ENCODE assay signal across 21 cellular contexts in the genomic region with DNA sequence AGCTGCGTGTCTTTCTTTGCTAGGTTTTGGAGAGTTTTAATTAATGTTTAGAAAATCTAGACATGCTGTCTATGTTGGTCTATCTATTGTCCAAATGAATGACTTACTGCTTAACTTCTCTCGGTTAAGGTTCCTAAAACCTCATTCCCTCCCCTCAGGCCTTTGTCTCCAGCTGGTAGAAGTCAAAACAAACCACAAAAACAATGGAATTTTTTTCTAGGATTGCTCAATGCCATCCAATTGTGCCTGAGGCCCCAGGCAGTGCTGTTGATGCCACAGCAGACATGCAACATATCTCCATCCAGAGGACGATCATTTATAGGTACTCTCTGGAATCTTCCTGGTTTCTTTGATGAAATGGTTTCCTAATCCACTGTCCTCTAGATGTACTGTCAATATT.
DNase-seq lines count a peak whose midpoint lies in the region; ATAC-seq, FAIRE-seq and TF ChIP-seq lines count a peak whose summit lies in the region.
"Had no signal": no experiment of that assay in that cellular context is flagged by ENCODE, and none has a peak within 500 bp of the region (broad histone marks: within the 10 kb centered on the region; RNA-seq: fewer than 3 reads in every experiment).

No MANE protein-coding gene starts in this region.

- no peak overlapping the region for H2AFZ ChIP-seq in HepG2 (ENCODE audit: low read length)
- H2AFZ ChIP-seq: PC-9 had no signal

- no peak for TF ChIP-seq RAD21 in HepG2 (CRISPR knock-in tag; IDR thresholded peaks at IDR 0.05)

- no peak overlapping the region for H3K4me2 ChIP-seq in HepG2 (ENCODE audit: low read depth, low read length)
- H3K4me2 ChIP-seq: PC-9 had no signal

- H3K9me3 ChIP-seq in HepG2 (ENCODE audit: low read length) (no peaks in the 10 kb centered on the region), right lobe of liver (no peaks in the 10 kb centered on the region), adipocyte (ENCODE audit: control insufficient read depth, low read length) (no peaks in the 10 kb centered on the region), right cardiac atrium (ENCODE audit: control insufficient read depth, low read length) (no peaks in the 10 kb centered on the region)
- H3K9me3 ChIP-seq: tibial nerve had no signal

- ATAC-seq in HepG2 (no peak), right lobe of liver (no peak), right cardiac atrium (no peak)
- ATAC-seq: naive thymus-derived CD4-positive, alpha-beta T cell; stimulated activated effector memory CD8-positive, alpha-beta T cell treated with anti-CD3 and anti-CD28 coated beads, Interleukin-12 subunit alpha, Interleukin-12 subunit beta, amount 100 ng/mL, for 72 hours had no signal

- no peaks in the 10 kb centered on the region for H3K79me2 ChIP-seq in HepG2 (ENCODE audit: insufficient read depth, low read length)

- H3K4me3 ChIP-seq in HepG2 (replicated peaks in 1 of 3; ENCODE audit: insufficient read depth in 1 of 3, low read depth in 2 of 3, low read length in 3 of 3) (no peak overlapping the region), right lobe of liver (no peak overlapping the region), adipocyte (ENCODE audit: low read length) (no peak overlapping the region), foreskin fibroblast (ENCODE audit: low read depth in 1 of 2, low read length in 2 of 2) (no peak overlapping the region), right cardiac atrium (ENCODE audit: low read length) (no peak overlapping the region)
- H3K4me3 ChIP-seq: dorsolateral prefrontal cortex, PC-9, tibial nerve had no signal

- H3K27me3 ChIP-seq in HepG2 (ENCODE audit: control insufficient read depth in 1 of 2, insufficient read depth in 2 of 2, low read length in 2 of 2) (no peaks in the 10 kb centered on the region), right lobe of liver (no peaks in the 10 kb centered on the region), adipocyte (replicated peaks; ENCODE audit: control insufficient read depth, insufficient read depth, low read length) (no peaks in the 10 kb centered on the region), right cardiac atrium (ENCODE audit: control insufficient read depth, insufficient read depth) (no peaks in the 10 kb centered on the region)
- H3K27me3 ChIP-seq: dorsolateral prefrontal cortex, tibial nerve had no signal

- no peak for TF ChIP-seq CTCF in HepG2 (CRISPR knock-in tag; IDR thresholded peaks at IDR 0.05)
- no peak for TF ChIP-seq CTCF in right lobe of liver (IDR thresholded peaks at IDR 0.05)
- no peak for TF ChIP-seq CTCF in foreskin fibroblast (IDR thresholded peaks at IDR 0.05; ENCODE audit: low read depth, low read length)

- BruUV-seq in HepG2 (replicated peaks; lab: Mats Ljungman, UMichigan) = no TSS peak

- POLR2A ChIA-PET in HepG2 (lab: Yijun Ruan, JAX) = no interaction called here

- H3K9ac ChIP-seq in HepG2 (ENCODE audit: insufficient read depth, low read depth, low read length) (no peak overlapping the region), adipocyte (ENCODE audit: low read length) (no peak overlapping the region)

- intact Hi-C loops in HepG2 (cut with micrococcal nuclease; ENCODE audit: unreplicated experiment) (no loop called here), right lobe of liver (cut with DNase I) (no loop called here), right cardiac atrium (cut with DNase I) (no loop called here)

- no peaks in the 10 kb centered on the region for H4K20me1 ChIP-seq in HepG2 (ENCODE audit: insufficient read depth, low read length)

- H3K36me3 ChIP-seq in HepG2 (replicated peaks in 1 of 2; ENCODE audit: control insufficient read depth in 1 of 2, insufficient read depth in 2 of 2, low read length in 2 of 2) (no peaks in the 10 kb centered on the region), right lobe of liver (no peaks in the 10 kb centered on the region), adipocyte (ENCODE audit: control insufficient read depth, insufficient read depth, low read length, severe bottlenecking) (no peaks in the 10 kb centered on the region)
- H3K36me3 ChIP-seq: tibial nerve had no signal

- TF ChIP-seq EP300 in HepG2 (IDR thresholded peaks at IDR 0.05; ENCODE audit: low read depth in 2 of 2, low read length in 2 of 2) (no peak), HepG2 (CRISPR knock-in tag; IDR thresholded peaks at IDR 0.05; ENCODE audit: borderline replicate concordance) (no peak)

- DNase-seq in HepG2 (ENCODE audit: low spot score) (no peak), right lobe of liver (no peak), adipocyte (ENCODE audit: low read depth) (peak; percentile 94), foreskin fibroblast (peak; percentile 61 to 86), right cardiac atrium (no peak), DMS 273 treated with DMSO at 0.1 percent for 48 hours (lab: John Stamatoyannopoulos, UW) (no peak), NCI-H1092 treated with DMSO at 0.1 percent for 48 hours (lab: John Stamatoyannopoulos, UW) (no peak)
- DNase-seq in effector CD8-positive, alpha-beta T cell (lab: John Stamatoyannopoulos, UW) = no peak
- DNase-seq: 8988T; activated CD4-positive, alpha-beta T cell treated with anti-CD3 and anti-CD28 coated beads, Interleukin-2, amount 50 U/mL, for 1 hour; activated naive CD4-positive, alpha-beta T cell treated with anti-CD3 and anti-CD28 coated beads for 36 hours; dorsolateral prefrontal cortex; HCEC 1CT; naive thymus-derived CD4-positive, alpha-beta T cell; NCI-H1694; NCI-H510A treated with DMSO at 0.1 percent for 48 hours; PC-9; posterior cingulate gyrus had no signal

- WGBS in HepG2 (ENCODE audit: low lambda C conversion rate) = 30% methylated on average over 3 of the region's 3 CpGs
- WGBS in right lobe of liver (ENCODE audit: insufficient coverage, low coverage, low lambda C conversion rate, missing lambda C conversion rate) = 64% methylated on average over 3 of the region's 3 CpGs
- WGBS in right cardiac atrium = 83% methylated on average over 3 of the region's 3 CpGs

- no peak for FAIRE-seq in HepG2 (lab: Jason Lieb, UNC)
- FAIRE-seq: G401.6 had no signal

- no peak overlapping the region for H3K27ac ChIP-seq in HepG2 (ENCODE audit: extremely low read length, insufficient read depth, low read length)
- no peak overlapping the region for H3K27ac ChIP-seq in right lobe of liver
- H3K27ac ChIP-seq in right cardiac atrium (ENCODE audit: low read length) = no peak overlapping the region
- H3K27ac ChIP-seq: dorsolateral prefrontal cortex, PC-9, tibial nerve had no signal

- CTCF ChIA-PET in HepG2 (lab: Yijun Ruan, JAX; ENCODE audit: low intra/inter-chr PET ratio, low total read pairs) = no interaction called here

- TF ChIP-seq POLR2A in HepG2 (IDR thresholded peaks at IDR 0.05; ENCODE audit: insufficient read depth in 1 of 2, low read depth in 2 of 2, low read length in 2 of 2) (no peak), right lobe of liver (IDR thresholded peaks at IDR 0.05) (no peak)

- in situ Hi-C loops in HepG2 (cut with HindIII; ENCODE audit: extremely low pct_ligation_motif_present, low pct_unique_long_range_greater_than_20kb) = no loop called here

- H3K4me1 ChIP-seq in HepG2 (ENCODE audit: insufficient read depth, low read length) (peaks cover 7% of the 10 kb centered on the region), right lobe of liver (peaks cover 0 to 22% (median 10%) of the 10 kb centered on the region in 4 donors), adipocyte (ENCODE audit: control insufficient read depth, insufficient read depth, low read length) (peaks cover 15% of the 10 kb centered on the region), right cardiac atrium (ENCODE audit: control insufficient read depth, insufficient read depth, low read length) (no peaks in the 10 kb centered on the region)

TF ChIP-seq in HepG2, 621 proteins besides CTCF, POLR2A, EP300 and RAD21:
- TF ChIP-seq, protein P1, sequence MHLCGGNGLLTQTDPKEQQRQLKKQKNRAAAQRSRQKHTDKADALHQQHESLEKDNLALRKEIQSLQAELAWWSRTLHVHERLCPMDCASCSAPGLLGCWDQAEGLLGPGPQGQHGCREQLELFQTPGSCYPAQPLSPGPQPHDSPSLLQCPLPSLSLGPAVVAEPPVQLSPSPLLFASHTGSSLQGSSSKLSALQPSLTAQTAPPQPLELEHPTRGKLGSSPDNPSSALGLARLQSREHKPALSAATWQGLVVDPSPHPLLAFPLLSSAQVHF (CRISPR knock-in tag; IDR thresholded peaks at IDR 0.05) = no peak
- TF ChIP-seq TSC22D2 (CRISPR knock-in tag; IDR thresholded peaks at IDR 0.05; ENCODE audit: borderline replicate concordance) (no peak), DNMT1 (CRISPR knock-in tag; IDR thresholded peaks at IDR 0.05) (no peak), TBP (CRISPR knock-in tag; IDR thresholded peaks at IDR 0.05) (no peak), ZNF296 (CRISPR knock-in tag; conservative IDR thresholded peaks at IDR 0.05) (no peak), ZNF780A (CRISPR knock-in tag; IDR thresholded peaks at IDR 0.05) (no peak), SOX13 (IDR thresholded peaks at IDR 0.05) (no peak), SOX13 (CRISPR knock-in tag; conservative IDR thresholded peaks at IDR 0.05 in 1 of 2, IDR thresholded peaks at IDR 0.05 in 1 of 2) (peak in 1 of 2 experiments; percentile 44; a peak in 2 of 4 replicates), ZNF747 (CRISPR knock-in tag; IDR thresholded peaks at IDR 0.05; ENCODE audit: borderline replicate concordance) (no peak), CEBPB (IDR thresholded peaks at IDR 0.05; ENCODE audit: borderline replicate concordance, low read depth, low read length) (peak; percentile 25; the same call in 1 of the 2 replicates), IKZF4 (CRISPR knock-in tag; IDR thresholded peaks at IDR 0.05; ENCODE audit: borderline replicate concordance, low read depth, not compliant biosample characterization) (no peak), ZNF44 (CRISPR knock-in tag; IDR thresholded peaks at IDR 0.05) (no peak)
- TF ChIP-seq, protein P2, sequence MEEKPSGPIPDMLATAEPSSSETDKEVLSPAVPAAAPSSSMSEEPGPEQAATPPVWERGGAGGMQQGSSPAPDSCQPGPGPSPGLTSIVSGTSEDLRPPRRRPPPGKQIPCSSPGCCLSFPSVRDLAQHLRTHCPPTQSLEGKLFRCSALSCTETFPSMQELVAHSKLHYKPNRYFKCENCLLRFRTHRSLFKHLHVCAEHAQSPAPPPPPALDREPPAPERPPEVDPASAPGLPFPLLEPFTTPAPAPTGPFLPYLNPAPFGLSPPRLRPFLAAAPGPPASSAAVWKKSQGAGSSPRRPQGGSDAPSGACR (CRISPR knock-in tag; IDR thresholded peaks at IDR 0.05) = no peak

Comparison
In these comparisons a context has a peak if more than half of its experiments do, and no peak if none do; other contexts are left out.
1. DNase-seq: peak in adipocyte (single experiment) and foreskin fibroblast (2 of 2); none in HepG2 (single experiment), right lobe of liver (0 of 3), right cardiac atrium (0 of 3), DMS 273 treated with DMSO at 0.1 percent for 48 hours (single experiment), effector CD8-positive, alpha-beta T cell (single experiment) and NCI-H1092 treated with DMSO at 0.1 percent for 48 hours (single experiment).